In the genomic region with DNA sequence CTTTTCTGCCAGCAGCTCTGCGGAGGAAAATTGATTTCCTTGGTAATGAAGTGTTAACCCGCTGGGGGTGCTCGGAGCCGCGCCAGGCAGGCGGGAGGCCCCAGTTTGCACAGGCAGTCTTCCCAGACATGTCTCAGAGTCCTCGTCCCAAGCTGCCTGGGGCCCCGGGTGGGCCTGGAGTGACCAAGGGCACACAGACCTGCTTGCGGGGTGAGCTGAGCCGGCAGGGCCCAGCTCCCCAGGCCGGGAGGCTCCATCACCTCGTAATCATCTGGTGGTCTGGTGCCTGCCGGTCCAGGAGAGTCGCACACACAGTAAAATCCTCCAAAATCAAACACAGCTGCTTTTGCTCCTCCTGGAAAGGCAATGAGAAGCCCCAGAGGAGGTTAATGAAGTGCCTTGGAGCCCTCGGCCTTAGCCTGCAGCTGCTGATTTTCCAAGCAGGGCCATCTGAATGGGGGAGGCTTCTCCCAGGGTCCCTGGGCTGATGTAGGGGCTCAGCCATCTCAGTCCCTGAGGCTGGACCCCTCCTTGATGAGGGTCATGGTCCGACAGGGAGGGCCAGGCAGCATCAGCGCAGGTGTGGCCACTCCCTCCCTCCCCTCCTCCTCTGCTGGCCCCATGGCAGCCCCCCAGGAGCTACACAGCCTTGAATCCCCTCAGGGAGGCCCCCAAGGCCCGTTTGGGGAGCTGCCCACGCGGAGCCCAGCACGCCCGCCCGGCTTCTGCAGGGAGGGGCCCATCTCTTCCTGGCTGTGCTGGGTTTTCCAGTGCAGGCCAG, we compare ENCODE assay signal across 1 cellular context.
TF ChIP-seq lines count a peak whose summit lies in the region.

No MANE protein-coding gene starts in this region.

TF ChIP-seq in GM12878, 131 proteins besides CTCF, POLR2A, EP300 and RAD21 (continued from another document):
- TF ChIP-seq, protein P1, sequence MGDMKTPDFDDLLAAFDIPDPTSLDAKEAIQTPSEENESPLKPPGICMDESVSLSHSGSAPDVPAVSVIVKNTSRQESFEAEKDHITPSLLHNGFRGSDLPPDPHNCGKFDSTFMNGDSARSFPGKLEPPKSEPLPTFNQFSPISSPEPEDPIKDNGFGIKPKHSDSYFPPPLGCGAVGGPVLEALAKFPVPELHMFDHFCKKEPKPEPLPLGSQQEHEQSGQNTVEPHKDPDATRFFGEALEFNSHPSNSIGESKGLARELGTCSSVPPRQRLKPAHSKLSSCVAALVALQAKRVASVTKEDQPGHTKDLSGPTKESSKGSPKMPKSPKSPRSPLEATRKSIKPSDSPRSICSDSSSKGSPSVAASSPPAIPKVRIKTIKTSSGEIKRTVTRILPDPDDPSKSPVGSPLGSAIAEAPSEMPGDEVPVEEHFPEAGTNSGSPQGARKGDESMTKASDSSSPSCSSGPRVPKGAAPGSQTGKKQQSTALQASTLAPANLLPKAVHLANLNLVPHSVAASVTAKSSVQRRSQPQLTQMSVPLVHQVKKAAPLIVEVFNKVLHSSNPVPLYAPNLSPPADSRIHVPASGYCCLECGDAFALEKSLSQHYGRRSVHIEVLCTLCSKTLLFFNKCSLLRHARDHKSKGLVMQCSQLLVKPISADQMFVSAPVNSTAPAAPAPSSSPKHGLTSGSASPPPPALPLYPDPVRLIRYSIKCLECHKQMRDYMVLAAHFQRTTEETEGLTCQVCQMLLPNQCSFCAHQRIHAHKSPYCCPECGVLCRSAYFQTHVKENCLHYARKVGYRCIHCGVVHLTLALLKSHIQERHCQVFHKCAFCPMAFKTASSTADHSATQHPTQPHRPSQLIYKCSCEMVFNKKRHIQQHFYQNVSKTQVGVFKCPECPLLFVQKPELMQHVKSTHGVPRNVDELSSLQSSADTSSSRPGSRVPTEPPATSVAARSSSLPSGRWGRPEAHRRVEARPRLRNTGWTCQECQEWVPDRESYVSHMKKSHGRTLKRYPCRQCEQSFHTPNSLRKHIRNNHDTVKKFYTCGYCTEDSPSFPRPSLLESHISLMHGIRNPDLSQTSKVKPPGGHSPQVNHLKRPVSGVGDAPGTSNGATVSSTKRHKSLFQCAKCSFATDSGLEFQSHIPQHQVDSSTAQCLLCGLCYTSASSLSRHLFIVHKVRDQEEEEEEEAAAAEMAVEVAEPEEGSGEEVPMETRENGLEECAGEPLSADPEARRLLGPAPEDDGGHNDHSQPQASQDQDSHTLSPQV (IDR thresholded peaks at IDR 0.05), result no peak
- TF ChIP-seq, protein P2, sequence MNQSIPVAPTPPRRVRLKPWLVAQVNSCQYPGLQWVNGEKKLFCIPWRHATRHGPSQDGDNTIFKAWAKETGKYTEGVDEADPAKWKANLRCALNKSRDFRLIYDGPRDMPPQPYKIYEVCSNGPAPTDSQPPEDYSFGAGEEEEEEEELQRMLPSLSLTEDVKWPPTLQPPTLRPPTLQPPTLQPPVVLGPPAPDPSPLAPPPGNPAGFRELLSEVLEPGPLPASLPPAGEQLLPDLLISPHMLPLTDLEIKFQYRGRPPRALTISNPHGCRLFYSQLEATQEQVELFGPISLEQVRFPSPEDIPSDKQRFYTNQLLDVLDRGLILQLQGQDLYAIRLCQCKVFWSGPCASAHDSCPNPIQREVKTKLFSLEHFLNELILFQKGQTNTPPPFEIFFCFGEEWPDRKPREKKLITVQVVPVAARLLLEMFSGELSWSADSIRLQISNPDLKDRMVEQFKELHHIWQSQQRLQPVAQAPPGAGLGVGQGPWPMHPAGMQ (IDR thresholded peaks at IDR 0.05; ENCODE audit: borderline replicate concordance), result no peak
